9 cellular contexts compared by ENCODE assay signal in the genomic region with DNA sequence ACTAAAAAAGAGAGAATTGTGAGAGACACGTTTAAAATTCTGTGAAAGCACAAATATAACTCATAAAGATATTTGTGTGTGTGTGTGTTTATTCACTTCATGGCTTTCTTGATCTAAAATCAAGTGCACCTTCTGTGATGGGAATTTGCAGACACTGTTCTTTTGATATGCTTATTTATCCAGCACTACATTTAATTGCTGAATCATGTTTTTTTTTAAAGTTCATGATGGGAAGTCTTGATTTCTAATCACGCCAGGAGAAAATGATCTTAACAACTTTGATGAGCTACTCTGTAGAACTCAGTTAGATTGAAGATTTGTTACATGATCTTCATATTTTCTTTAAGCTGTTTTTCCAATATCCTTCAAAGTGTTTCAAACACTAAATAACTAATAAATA. TPM values are rescaled to one million over a fixed set of nuclear protein-coding genes. Genes with fewer than 3 reads are reported as not detected.
"Had no signal": no experiment of that assay in that cellular context is flagged by ENCODE, and none has a peak within 500 bp of the region (broad histone marks: within the 10 kb centered on the region; RNA-seq: fewer than 3 reads in every experiment).

No MANE protein-coding gene starts in this region.

- H3K4me1 Mint-ChIP-seq: IgD-negative memory B cell had no signal

- H3K27ac ChIP-seq: HL-60, KMS-11 had no signal

- ATAC-seq: HCT116 had no signal

- H3K4me2 ChIP-seq: KMS-11 had no signal

- H3K9me3 ChIP-seq: HAP-1 had no signal

- DNase-seq: GOT3, H7, HFFc6 had no signal

- H3K9ac ChIP-seq: KMS-11 had no signal

- H3K9me3 Mint-ChIP-seq: HFFc6 had no signal

- H3K27me3 Mint-ChIP-seq: IgD-negative memory B cell had no signal

- H3K36me3 Mint-ChIP-seq: IgD-negative memory B cell had no signal

- H3K27ac Mint-ChIP-seq: HFFc6, IgD-negative memory B cell had no signal

- H3K4me3 Mint-ChIP-seq: HFFc6, IgD-negative memory B cell had no signal

- H3K4me3 ChIP-seq: HAP-1 had no signal

- H3K36me3 ChIP-seq: HAP-1 had no signal

RNA-seq across cellular contexts. Expression of a gene that starts 35.0 kb away (rescaled TPM):
- total RNA-seq: HT1080 had no signal
- polyA plus RNA-seq: IgD-negative memory B cell had no signal
